Comparison of ENCODE assay signal across 8 cellular contexts in genomic region chr10:1398116-1398515, GRCh38.
DNase-seq lines count a peak whose midpoint lies in the region; ATAC-seq and TF ChIP-seq lines count a peak whose summit lies in the region.
"Not testable (repeated sequence)": the region's sequence is repeated elsewhere in the genome, so short reads cannot be mapped to it uniquely, and the experiment has no call there.

No MANE protein-coding gene starts in this region.

- H3K27me3 Mint-ChIP-seq in chondrocyte (ENCODE audit: low read depth); endothelial cell (ENCODE audit: unreplicated experiment): not testable (repeated sequence)

- not testable (repeated sequence) for TF ChIP-seq CTCF in chondrocyte (IDR thresholded peaks at IDR 0.05); endothelial cell (IDR thresholded peaks at IDR 0.05; ENCODE audit: unreplicated experiment)

- H3K4me3 Mint-ChIP-seq in chondrocyte (ENCODE audit: unreplicated experiment); endothelial cell (ENCODE audit: unreplicated experiment): not testable (repeated sequence)

- not testable (repeated sequence) for H3K9me3 Mint-ChIP-seq in chondrocyte (ENCODE audit: low read depth); endothelial cell (ENCODE audit: unreplicated experiment)

- not testable (repeated sequence) for H3K27ac Mint-ChIP-seq in chondrocyte (ENCODE audit: unreplicated experiment)
- peak overlapping the region; percentile 24 for H3K27ac Mint-ChIP-seq in endothelial cell (ENCODE audit: unreplicated experiment)

- DNase-seq in D341Med (ENCODE audit: low spot score) = peak; percentile 7
- DNase-seq in activated CD8-positive, alpha-beta memory T cell treated with anti-CD3 and anti-CD28 coated beads, Interleukin-2, amount 50 U/mL, for 48 hours = peak; percentile 22
- peak; percentile 63 for DNase-seq in chondrocyte (ENCODE audit: low spot score)
- DNase-seq in ecto neural progenitor cell (ENCODE audit: low spot score) = peak; percentile 32
- not testable (repeated sequence) for DNase-seq in endothelial cell (ENCODE audit: low spot score)
- peak; percentile 10 for DNase-seq in left lobe of liver (ENCODE audit: low spot score)
- DNase-seq in stimulated activated CD8-positive, alpha-beta memory T cell treated with anti-CD3 and anti-CD28 coated beads, Interleukin-4, amount 100 ng/mL, for 48 hours = peak; percentile 1
- DNase-seq in ureter (ENCODE audit: low spot score) = peak; percentile 6

- H3K36me3 Mint-ChIP-seq in chondrocyte (ENCODE audit: low read depth); endothelial cell (ENCODE audit: low read depth, unreplicated experiment): not testable (repeated sequence)

- ATAC-seq in left lobe of liver = not testable (repeated sequence)

- H3K4me1 Mint-ChIP-seq in chondrocyte (ENCODE audit: low read depth) = peaks cover 22% of the 10 kb centered on the region
- not testable (repeated sequence) for H3K4me1 Mint-ChIP-seq in endothelial cell (ENCODE audit: unreplicated experiment)
